In the genomic region with DNA sequence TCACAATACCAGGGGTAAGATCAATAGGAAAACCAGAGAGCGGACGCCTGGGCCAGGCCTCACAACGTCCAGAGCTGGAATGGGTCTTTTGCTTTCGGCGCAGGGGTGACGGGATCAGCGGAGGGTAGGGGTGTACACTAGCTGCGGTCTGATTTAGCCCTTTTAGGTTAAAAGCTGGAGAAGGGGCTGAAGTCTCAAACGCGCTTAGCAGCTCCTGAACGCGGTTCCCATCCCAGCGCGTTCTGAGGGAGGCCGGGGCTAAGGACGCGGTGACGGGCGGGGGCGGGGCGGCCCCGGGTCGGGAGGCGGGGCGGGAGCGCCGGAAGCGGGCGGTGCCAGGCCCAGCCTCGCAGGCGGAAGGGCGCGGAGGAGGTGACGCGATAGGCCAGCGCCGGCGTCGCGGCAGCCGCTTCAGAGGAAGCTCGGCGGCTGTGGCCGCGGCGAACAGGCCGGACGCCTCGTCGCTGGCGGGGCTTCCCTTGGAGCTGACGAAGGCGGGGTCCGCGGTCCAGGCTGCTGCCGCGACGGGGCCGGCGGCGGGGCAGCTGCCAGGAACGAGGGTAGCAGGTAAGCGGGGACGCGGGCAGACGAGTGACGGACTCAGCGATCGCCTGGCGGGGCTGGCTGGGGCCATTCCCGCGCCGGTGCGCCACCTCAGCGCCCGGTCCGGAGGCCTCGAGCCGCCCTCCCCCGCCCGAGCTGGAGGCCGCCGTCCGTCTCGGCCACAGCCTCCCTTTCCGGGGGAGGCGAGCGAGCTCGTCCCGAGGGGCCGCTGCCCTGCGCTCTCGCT, we compare ENCODE assay signal across 8 cellular contexts. TPM values are rescaled to one million over a fixed set of nuclear protein-coding genes. Genes with fewer than 3 reads are reported as not detected.
DNase-seq lines count a peak whose midpoint lies in the region; ATAC-seq and TF ChIP-seq lines count a peak whose summit lies in the region.

A gene with protein sequence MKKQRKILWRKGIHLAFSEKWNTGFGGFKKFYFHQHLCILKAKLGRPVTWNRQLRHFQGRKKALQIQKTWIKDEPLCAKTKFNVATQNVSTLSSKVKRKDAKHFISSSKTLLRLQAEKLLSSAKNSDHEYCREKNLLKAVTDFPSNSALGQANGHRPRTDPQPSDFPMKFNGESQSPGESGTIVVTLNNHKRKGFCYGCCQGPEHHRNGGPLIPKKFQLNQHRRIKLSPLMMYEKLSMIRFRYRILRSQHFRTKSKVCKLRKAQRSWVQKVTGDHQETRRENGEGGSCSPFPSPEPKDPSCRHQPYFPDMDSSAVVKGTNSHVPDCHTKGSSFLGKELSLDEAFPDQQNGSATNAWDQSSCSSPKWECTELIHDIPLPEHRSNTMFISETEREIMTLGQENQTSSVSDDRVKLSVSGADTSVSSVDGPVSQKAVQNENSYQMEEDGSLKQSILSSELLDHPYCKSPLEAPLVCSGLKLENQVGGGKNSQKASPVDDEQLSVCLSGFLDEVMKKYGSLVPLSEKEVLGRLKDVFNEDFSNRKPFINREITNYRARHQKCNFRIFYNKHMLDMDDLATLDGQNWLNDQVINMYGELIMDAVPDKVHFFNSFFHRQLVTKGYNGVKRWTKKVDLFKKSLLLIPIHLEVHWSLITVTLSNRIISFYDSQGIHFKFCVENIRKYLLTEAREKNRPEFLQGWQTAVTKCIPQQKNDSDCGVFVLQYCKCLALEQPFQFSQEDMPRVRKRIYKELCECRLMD (plus strand): TSS at position 414 of the 790 bp plus-strand sequence. CDS start 17,262 bp downstream, outside the sequence.

- DNase-seq in DMS53 (lab: John Stamatoyannopoulos, UW) (peak; percentile 94), KBM-7 (peak; percentile 79), PC-3 (peak; percentile 91), activated T-cell treated with anti-CD3 and anti-CD28 coated beads for 48 hours (ENCODE audit: low read depth) (peak; percentile 94), epithelial cell of prostate (ENCODE audit: low read depth, low spot score) (peak; percentile 50), mucosa of descending colon (peak; percentile 93 to 95 (median 95))
- DNase-seq in stimulated activated CD8-positive, alpha-beta memory T cell treated with anti-CD3 and anti-CD28 coated beads, Interleukin-4, amount 100 ng/mL, for 1 hour (ENCODE audit: low read depth in 2 of 2, low spot score in 1 of 2), result peak; percentile 71 to 75

- POLR2A ChIA-PET in PC-3 (lab: Charles Lee; ENCODE audit: unreplicated experiment), result interaction anchor here (0.5 to 1.2 kb wide), 10 partner anchors 8 to 633 kb away, joined by 3 to 15 read pairs (median 6); partner anchors contain the start of genes CEP19, NCBP2 and PIGX

- TF ChIP-seq CTCF in PC-3 (conservative IDR thresholded peaks at IDR 0.05; ENCODE audit: low read depth, low read length) (no peak), mucosa of descending colon (IDR thresholded peaks at IDR 0.05) (no peak)

- H3K27ac ChIP-seq in PC-3 (ENCODE audit: low read length), result 0 out of 2 replicates have a peak within 1 kb of the TSS, but pooled peaks have one; percentile 24
- H3K27ac ChIP-seq in epithelial cell of prostate, result peak within 1 kb of the TSS; percentile 81

- H3K36me3 ChIP-seq in PC-3 (ENCODE audit: low read depth, low read length) (peaks cover 4% of the 10 kb centered on the region; the same call in 1 of the 2 replicates), mucosa of descending colon (ENCODE audit: low read depth) (no peaks in the 10 kb centered on the region)

- H3K79me2 ChIP-seq in PC-3 (ENCODE audit: low read length), result peaks cover 50% of the 10 kb centered on the region

- no peaks in the 10 kb centered on the region for H3K9me3 ChIP-seq in PC-3 (ENCODE audit: low read length)
- H3K9me3 ChIP-seq in mucosa of descending colon, result no peaks in the 10 kb centered on the region

- H3K4me2 ChIP-seq in PC-3 (ENCODE audit: low read length), result peak within 1 kb of the TSS; percentile 89

- no peaks in the 10 kb centered on the region for H3K27me3 ChIP-seq in PC-3 (ENCODE audit: low read length)

- no peaks in the 10 kb centered on the region for H3F3A ChIP-seq in PC-3 (ENCODE audit: low read length, unreplicated experiment)

- intact Hi-C loops in PC-3 (cut with micrococcal nuclease) (no loop called here), mucosa of descending colon (cut with DNase I, micrococcal nuclease) (no loop called here)

- H3K4me1 ChIP-seq in PC-3 (ENCODE audit: insufficient read depth, low read length) (peaks cover 10% of the 10 kb centered on the region), mucosa of descending colon (ENCODE audit: low read depth) (peaks cover 17% of the 10 kb centered on the region)

- H2AFZ ChIP-seq in PC-3 (ENCODE audit: low read length), result peak within 1 kb of the TSS; percentile 89

- H3K9ac ChIP-seq in PC-3 (ENCODE audit: low read length), result peak within 1 kb of the TSS; percentile 93

- BruUV-seq in PC-3 (replicated peaks; lab: Mats Ljungman, UMichigan), result no TSS peak

- ATAC-seq in GM21723 (IDR thresholded peaks at IDR 0.05; ENCODE audit: unreplicated experiment), result peak; percentile 88
- peak; percentile 95 for ATAC-seq in PC-3
- ATAC-seq in mucosa of descending colon, result peak; percentile 100

- H3K9me2 ChIP-seq in PC-3 (replicated peaks; ENCODE audit: low read length), result no peaks in the 10 kb centered on the region

- in situ Hi-C loops in KBM-7 (cut with MboI; ENCODE audit: low pct_unique_long_range_greater_than_20kb, low sequenced_read_pairs), result no loop called here

- CTCF ChIA-PET in PC-3 (lab: Charles Lee), result interaction anchor here (0.6 kb wide), 2 partner anchors 96 to 184 kb away, joined by 3 to 4 read pairs; no protein-coding TSS in a partner anchor

- peaks cover 28% of the 10 kb centered on the region for H4K20me1 ChIP-seq in PC-3 (ENCODE audit: low read length)

- peak within 1 kb of the TSS; percentile 97 for H3K4me3 ChIP-seq in PC-3 (ENCODE audit: low read length)
- peak within 1 kb of the TSS; percentile 94 for H3K4me3 ChIP-seq in mucosa of descending colon

RNA-seq across cellular contexts. Expression of the gene that starts here (rescaled TPM):
- total RNA-seq in PC-3 (2014; rRNA removed), result 31.4 and 34.2 TPM in 2 replicates
- 10 to 100 TPM; 24.3 to 48.1 (median 31.0) TPM for total RNA-seq in mucosa of descending colon

Comparison
In these comparisons a context has a peak if more than half of its experiments do, and no peak if none do; other contexts are left out.
1. Peak in every context shown above with its lines: DNase-seq, ATAC-seq, H3K4me3 ChIP-seq and H3K27ac ChIP-seq.